ENCODE assay signal across 10 cellular contexts in genomic region chr12:12240671-12241345, GRCh38. TPM values are rescaled to one million over a fixed set of nuclear protein-coding genes. Genes with fewer than 3 reads are reported as not detected.
A peak's percentile ranks its signal among the peaks of the same experiment; 100 is the strongest.
DNase-seq lines count a peak whose midpoint lies in the region; ATAC-seq and TF ChIP-seq lines count a peak whose summit lies in the region.
"Had no signal": no experiment of that assay in that cellular context is flagged by ENCODE, and none has a peak within 500 bp of the region (broad histone marks: within the 10 kb centered on the region; RNA-seq: fewer than 3 reads in every experiment).

No MANE protein-coding gene starts in this region.

- H3K4me3 Mint-ChIP-seq in progenitor cell of endocrine pancreas (ENCODE audit: low read depth), result peak overlapping the region; percentile 9
- H3K4me3 Mint-ChIP-seq: central memory CD8-positive, alpha-beta T cell had no signal

- H3K27ac ChIP-seq in HEK293 (ENCODE audit: extremely low read depth, low read depth, low read length) (no peak overlapping the region), Karpas-422 (ENCODE audit: low read length) (no peak overlapping the region)

- no peaks in the 10 kb centered on the region for H3K27me3 ChIP-seq in Karpas-422 (ENCODE audit: low read length)

- CTCF ChIA-PET in HEK293 (lab: Yijun Ruan, JAX), result interaction anchor here (0.5 to 0.6 kb wide), 2 partner anchors 101 to 754 kb away, joined by 3 read pairs; no protein-coding TSS in a partner anchor

- peaks cover 35% of the 10 kb centered on the region for H4K20me1 ChIP-seq in Karpas-422 (ENCODE audit: insufficient read depth, low read depth, low read length)

- peaks cover 38% of the 10 kb centered on the region for H3K36me3 Mint-ChIP-seq in progenitor cell of endocrine pancreas (ENCODE audit: insufficient read depth)

- POLR2A ChIA-PET in HEK293 (lab: Yijun Ruan, JAX), result no interaction called here

- H3K4me1 ChIP-seq in HEK293 (ENCODE audit: control insufficient read depth, insufficient read depth, low read length), result peaks cover 19% of the 10 kb centered on the region
- peaks cover 5% of the 10 kb centered on the region; the same call in 1 of the 2 replicates for H3K4me1 ChIP-seq in Karpas-422 (ENCODE audit: low read length)

- H3K4me2 ChIP-seq in Karpas-422 (ENCODE audit: low read depth, low read length, poor library complexity, severe bottlenecking), result no peak overlapping the region

- no peak overlapping the region for H2AFZ ChIP-seq in Karpas-422 (ENCODE audit: low read length)

- H3K9me3 ChIP-seq in HEK293 (ENCODE audit: control insufficient read depth, insufficient read depth, low read depth, low read length), result no peaks in the 10 kb centered on the region; the same call in 1 of the 2 replicates
- H3K9me3 ChIP-seq in Karpas-422 (ENCODE audit: low read length), result no peaks in the 10 kb centered on the region

- H3K79me2 ChIP-seq in Karpas-422 (ENCODE audit: low read length), result no peaks in the 10 kb centered on the region

- peaks cover 40% of the 10 kb centered on the region for H3K4me1 Mint-ChIP-seq in progenitor cell of endocrine pancreas (ENCODE audit: low read depth)
- H3K4me1 Mint-ChIP-seq: central memory CD8-positive, alpha-beta T cell had no signal

- H3K9ac ChIP-seq in Karpas-422 (ENCODE audit: low read length), result no peak overlapping the region

- H3K9me3 Mint-ChIP-seq in progenitor cell of endocrine pancreas (ENCODE audit: low read depth), result peaks cover 23% of the 10 kb centered on the region
- H3K9me3 Mint-ChIP-seq: central memory CD8-positive, alpha-beta T cell had no signal

- TF ChIP-seq CTCF in HEK293 (tag by site-specific recombination; IDR thresholded peaks at IDR 0.05) (no peak), progenitor cell of endocrine pancreas (IDR thresholded peaks at IDR 0.05; ENCODE audit: unreplicated experiment) (no peak)

- no peaks in the 10 kb centered on the region for H3K27me3 Mint-ChIP-seq in progenitor cell of endocrine pancreas

- peaks cover 0 to 7% of the 10 kb centered on the region in 2 experiments; a peak in 1 of 3 replicates for H3K36me3 ChIP-seq in HEK293 (ENCODE audit: control insufficient read depth in 2 of 2, insufficient read depth in 1 of 2, low read length in 2 of 2)
- H3K36me3 ChIP-seq in Karpas-422 (ENCODE audit: insufficient read depth, low read length), result no peaks in the 10 kb centered on the region

- no peak overlapping the region for H3K4me3 ChIP-seq in HEK293 (ENCODE audit: low read depth, low read length)
- no peak overlapping the region for H3K4me3 ChIP-seq in Karpas-422 (ENCODE audit: low read length)

- ATAC-seq in GM18517 (IDR thresholded peaks at IDR 0.05; ENCODE audit: unreplicated experiment), result no peak

- peak; percentile 16 for DNase-seq in amniotic epithelial cell (ENCODE audit: low read depth)
- DNase-seq in globus pallidus (ENCODE audit: low spot score), result peak; percentile 96
- DNase-seq in progenitor cell of endocrine pancreas (ENCODE audit: low spot score, unreplicated experiment), result no peak
- no peak for DNase-seq in NCI-H187 (lab: John Stamatoyannopoulos, UW)
- no peak for DNase-seq in Karpas-422
- no peak for DNase-seq in NCI-H446 treated with DMSO at 0.1 percent for 48 hours (lab: John Stamatoyannopoulos, UW)
- DNase-seq: activated T-cell treated with anti-CD3 and anti-CD28 coated beads for 4 hours had no signal

- H3K9me2 ChIP-seq in Karpas-422 (replicated peaks; ENCODE audit: insufficient read depth, low read length), result no peaks in the 10 kb centered on the region

- H3K27ac Mint-ChIP-seq in progenitor cell of endocrine pancreas, result peak overlapping the region; percentile 97

TF ChIP-seq in HEK293, 187 proteins besides CTCF, POLR2A, EP300 and RAD21:
- TF ChIP-seq ZBTB17 (tag by site-specific recombination; IDR thresholded peaks at IDR 0.05) (peak; percentile 45; the same call in 1 of the 2 replicates), ZNF596 (tag by site-specific recombination; IDR thresholded peaks at IDR 0.05) (0 out of 2 replicates have a peak, but pooled peaks have one; percentile 5), ZNF133 (tag by site-specific recombination; IDR thresholded peaks at IDR 0.05) (no peak)
TF ChIP-seq in HEK293: peak in this region for 2.

RNA-seq across cellular contexts. Expression of gene LRP6, which starts 26.0 kb away (rescaled TPM):
- total RNA-seq in progenitor cell of endocrine pancreas, result 158 and 163 TPM in 2 replicates
- total RNA-seq in Karpas-422 (2014; rRNA removed; shearing (Covaris generic); ENCODE audit: low replicate concordance), result 6.7 and 12.5 TPM in 2 replicates

Comparison
In these comparisons a context has a peak if more than half of its experiments do, and no peak if none do; other contexts are left out.
1. DNase-seq: peak in amniotic epithelial cell (single experiment) and globus pallidus (single experiment); none in progenitor cell of endocrine pancreas (single experiment), NCI-H187 (0 of 2), Karpas-422 (single experiment) and NCI-H446 treated with DMSO at 0.1 percent for 48 hours (single experiment).
2. RNA of gene LRP6, which starts 26.0 kb away (total RNA-seq): 158 to 163 TPM in progenitor cell of endocrine pancreas; 6.7 to 12.5 TPM in Karpas-422; every median in the first group is over 10 times any median in the second.